ENCODE assay signal across 1 cellular context in the genomic region with DNA sequence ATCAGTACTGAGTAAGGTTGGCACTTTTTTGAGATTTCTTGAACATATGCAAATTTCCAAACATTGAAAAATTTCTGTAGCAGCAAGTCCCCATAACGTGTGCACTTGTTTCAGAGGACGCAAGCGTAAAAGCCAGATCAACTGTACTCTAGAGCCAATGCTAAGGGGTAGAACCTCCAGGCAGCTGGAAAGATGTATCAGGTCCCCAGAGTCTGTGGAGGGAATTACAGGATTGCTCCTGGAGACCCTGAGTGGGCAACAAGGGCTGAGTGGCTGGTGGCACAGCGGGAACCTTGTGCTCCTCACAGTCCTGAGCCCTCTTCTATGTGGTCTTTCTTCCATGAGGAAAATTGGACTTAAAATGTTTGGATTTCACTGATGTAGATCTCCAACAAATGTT.
TF ChIP-seq lines count a peak whose summit lies in the region.

No MANE protein-coding gene starts in this region.

TF ChIP-seq in GM23338, 12 proteins besides CTCF, POLR2A, EP300 and RAD21 (continued from another document):
- TF ChIP-seq, protein P1, sequence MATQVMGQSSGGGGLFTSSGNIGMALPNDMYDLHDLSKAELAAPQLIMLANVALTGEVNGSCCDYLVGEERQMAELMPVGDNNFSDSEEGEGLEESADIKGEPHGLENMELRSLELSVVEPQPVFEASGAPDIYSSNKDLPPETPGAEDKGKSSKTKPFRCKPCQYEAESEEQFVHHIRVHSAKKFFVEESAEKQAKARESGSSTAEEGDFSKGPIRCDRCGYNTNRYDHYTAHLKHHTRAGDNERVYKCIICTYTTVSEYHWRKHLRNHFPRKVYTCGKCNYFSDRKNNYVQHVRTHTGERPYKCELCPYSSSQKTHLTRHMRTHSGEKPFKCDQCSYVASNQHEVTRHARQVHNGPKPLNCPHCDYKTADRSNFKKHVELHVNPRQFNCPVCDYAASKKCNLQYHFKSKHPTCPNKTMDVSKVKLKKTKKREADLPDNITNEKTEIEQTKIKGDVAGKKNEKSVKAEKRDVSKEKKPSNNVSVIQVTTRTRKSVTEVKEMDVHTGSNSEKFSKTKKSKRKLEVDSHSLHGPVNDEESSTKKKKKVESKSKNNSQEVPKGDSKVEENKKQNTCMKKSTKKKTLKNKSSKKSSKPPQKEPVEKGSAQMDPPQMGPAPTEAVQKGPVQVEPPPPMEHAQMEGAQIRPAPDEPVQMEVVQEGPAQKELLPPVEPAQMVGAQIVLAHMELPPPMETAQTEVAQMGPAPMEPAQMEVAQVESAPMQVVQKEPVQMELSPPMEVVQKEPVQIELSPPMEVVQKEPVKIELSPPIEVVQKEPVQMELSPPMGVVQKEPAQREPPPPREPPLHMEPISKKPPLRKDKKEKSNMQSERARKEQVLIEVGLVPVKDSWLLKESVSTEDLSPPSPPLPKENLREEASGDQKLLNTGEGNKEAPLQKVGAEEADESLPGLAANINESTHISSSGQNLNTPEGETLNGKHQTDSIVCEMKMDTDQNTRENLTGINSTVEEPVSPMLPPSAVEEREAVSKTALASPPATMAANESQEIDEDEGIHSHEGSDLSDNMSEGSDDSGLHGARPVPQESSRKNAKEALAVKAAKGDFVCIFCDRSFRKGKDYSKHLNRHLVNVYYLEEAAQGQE (IDR thresholded peaks at IDR 0.05; ENCODE audit: unreplicated experiment), result no peak
- TF ChIP-seq EZH2phosphoT487 (IDR thresholded peaks at IDR 0.05; ENCODE audit: unreplicated experiment), result no peak
